In the genomic region with DNA sequence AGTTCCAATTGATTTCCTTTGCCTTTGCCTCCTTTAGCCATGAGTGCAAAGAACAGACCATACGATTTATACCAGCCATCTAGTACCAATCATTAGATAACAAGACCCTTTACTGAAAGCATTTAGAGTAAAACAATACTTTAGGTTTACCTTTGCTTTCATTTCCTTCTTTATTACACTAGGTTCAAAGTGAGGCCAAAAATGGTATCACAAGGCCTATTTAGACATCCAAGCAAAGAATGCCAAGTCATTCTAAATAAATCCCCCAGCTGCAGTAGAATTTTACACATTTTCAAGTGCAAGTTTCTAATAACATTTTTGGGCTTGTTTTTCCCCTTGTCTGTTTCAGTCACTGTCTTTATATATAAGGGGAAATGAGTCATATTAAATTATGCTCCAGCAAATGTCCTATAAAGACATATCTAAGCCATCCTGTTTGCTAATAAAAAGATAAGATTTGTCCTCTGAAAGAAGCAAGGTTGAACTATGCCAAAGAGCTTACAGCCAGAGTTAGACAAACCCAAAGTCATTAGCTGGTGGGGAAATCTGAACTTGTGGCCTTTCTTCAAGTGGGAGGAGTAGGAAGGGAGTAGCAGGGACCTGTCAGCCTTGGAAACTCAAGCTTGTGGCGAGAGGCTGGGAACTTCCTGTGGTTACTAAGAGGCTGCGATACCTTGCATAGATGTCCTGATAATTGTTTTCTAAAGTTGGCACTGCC, we compare ENCODE assay signal across 11 cellular contexts.
DNase-seq lines count a peak whose midpoint lies in the region; ATAC-seq lines count a peak whose summit lies in the region.
"Had no signal": no experiment of that assay in that cellular context is flagged by ENCODE, and none has a peak within 500 bp of the region (broad histone marks: within the 10 kb centered on the region; RNA-seq: fewer than 3 reads in every experiment).

No MANE protein-coding gene starts in this region.

- H3K4me1 ChIP-seq in GM23248 (ENCODE audit: insufficient read depth), result no peaks in the 10 kb centered on the region

- no peaks in the 10 kb centered on the region for H4K20me1 ChIP-seq in GM23248 (ENCODE audit: insufficient read depth)

- CTCF ChIA-PET in activated naive CD4-positive, alpha-beta T cell treated with anti-CD3 and anti-CD28 coated beads for 36 hours (lab: Charles Lee), result no interaction called here

- H3K4me3 ChIP-seq in GM23248, result no peak overlapping the region
- H3K4me3 ChIP-seq: SJCRH30 had no signal

- no peak overlapping the region for H3K4me2 ChIP-seq in GM23248 (ENCODE audit: unreplicated experiment)

- H3K36me3 ChIP-seq in GM23248 (ENCODE audit: low read depth), result no peaks in the 10 kb centered on the region
- H3K36me3 ChIP-seq: SJCRH30 had no signal

- H3K9ac ChIP-seq in GM23248, result no peak overlapping the region

- no peaks in the 10 kb centered on the region for H3K9me2 ChIP-seq in GM23248 (ENCODE audit: insufficient read depth)

- H2AFZ ChIP-seq in GM23248, result no peak overlapping the region

- no peak overlapping the region for H3K4me3 Mint-ChIP-seq in activated naive CD4-positive, alpha-beta T cell treated with anti-CD3 and anti-CD28 coated beads for 36 hours
- H3K4me3 Mint-ChIP-seq: HFFc6 had no signal

- H3K79me2 ChIP-seq in GM23248 (ENCODE audit: insufficient read depth), result no peaks in the 10 kb centered on the region

- H3K9me3 ChIP-seq in GM23248 (ENCODE audit: low read depth), result no peaks in the 10 kb centered on the region
- H3K9me3 ChIP-seq: SJCRH30 had no signal

- intact Hi-C loops in activated naive CD4-positive, alpha-beta T cell treated with anti-CD3 and anti-CD28 coated beads for 36 hours (cut with micrococcal nuclease), result no loop called here

- no peaks in the 10 kb centered on the region for H3F3A ChIP-seq in GM23248 (ENCODE audit: insufficient read depth)

- H3K4me1 Mint-ChIP-seq in activated naive CD4-positive, alpha-beta T cell treated with anti-CD3 and anti-CD28 coated beads for 36 hours (ENCODE audit: low read depth), result peaks cover 5% of the 10 kb centered on the region

- H3K27me3 Mint-ChIP-seq in activated naive CD4-positive, alpha-beta T cell treated with anti-CD3 and anti-CD28 coated beads for 36 hours (ENCODE audit: low read depth), result peaks cover 6% of the 10 kb centered on the region

- H3K27ac ChIP-seq in GM23248, result no peak overlapping the region
- H3K27ac ChIP-seq: SJCRH30 had no signal

- 84 to 87% methylated on average over 3 of the region's 3 CpGs for WGBS in GM23248 (ENCODE audit: low coverage in 1 of 2, low lambda C conversion rate in 2 of 2, missing lambda C conversion rate in 2 of 2), 2 experiments

- no peaks in the 10 kb centered on the region for H3K36me3 Mint-ChIP-seq in activated naive CD4-positive, alpha-beta T cell treated with anti-CD3 and anti-CD28 coated beads for 36 hours (ENCODE audit: low read depth)

- no peaks in the 10 kb centered on the region for H3K9me3 Mint-ChIP-seq in activated naive CD4-positive, alpha-beta T cell treated with anti-CD3 and anti-CD28 coated beads for 36 hours
- H3K9me3 Mint-ChIP-seq: HFFc6 had no signal

- ATAC-seq in HG03342 (IDR thresholded peaks at IDR 0.05; ENCODE audit: unreplicated experiment), result no peak

- DNase-seq in activated naive CD4-positive, alpha-beta T cell treated with anti-CD3 and anti-CD28 coated beads for 36 hours, result peak; percentile 9
- no peak for DNase-seq in activated naive CD4-positive, alpha-beta T cell (lab: John Stamatoyannopoulos, UW)
- peak; percentile 41 for DNase-seq in NCI-H774 (lab: John Stamatoyannopoulos, UW)
- DNase-seq in glomerular endothelial cell (ENCODE audit: extremely low read depth, low read depth, low spot score), result peak; percentile 60
- peak; percentile 57 for DNase-seq in ureter (ENCODE audit: low spot score)
- DNase-seq in GM23248, result no peak
- DNase-seq in globus pallidus (ENCODE audit: low spot score), result no peak
- DNase-seq: amniotic stem cell, HFFc6 had no signal

- H3K27ac Mint-ChIP-seq in activated naive CD4-positive, alpha-beta T cell treated with anti-CD3 and anti-CD28 coated beads for 36 hours, result no peak overlapping the region
- H3K27ac Mint-ChIP-seq: HFFc6 had no signal

- in situ Hi-C loops in GM23248 (cut with MboI), result no loop called here

- peaks cover 5% of the 10 kb centered on the region; the same call in 1 of the 2 replicates for H3K27me3 ChIP-seq in GM23248 (replicated peaks; ENCODE audit: insufficient read depth)
- H3K27me3 ChIP-seq: SJCRH30 had no signal

Comparison
In these comparisons a context has a peak if more than half of its experiments do, and no peak if none do; other contexts are left out.
1. DNase-seq: peak in activated naive CD4-positive, alpha-beta T cell treated with anti-CD3 and anti-CD28 coated beads for 36 hours (single experiment), NCI-H774 (single experiment), glomerular endothelial cell (single experiment) and ureter (single experiment); none in activated naive CD4-positive, alpha-beta T cell (0 of 4), GM23248 (single experiment) and globus pallidus (single experiment).